In the genomic region with DNA sequence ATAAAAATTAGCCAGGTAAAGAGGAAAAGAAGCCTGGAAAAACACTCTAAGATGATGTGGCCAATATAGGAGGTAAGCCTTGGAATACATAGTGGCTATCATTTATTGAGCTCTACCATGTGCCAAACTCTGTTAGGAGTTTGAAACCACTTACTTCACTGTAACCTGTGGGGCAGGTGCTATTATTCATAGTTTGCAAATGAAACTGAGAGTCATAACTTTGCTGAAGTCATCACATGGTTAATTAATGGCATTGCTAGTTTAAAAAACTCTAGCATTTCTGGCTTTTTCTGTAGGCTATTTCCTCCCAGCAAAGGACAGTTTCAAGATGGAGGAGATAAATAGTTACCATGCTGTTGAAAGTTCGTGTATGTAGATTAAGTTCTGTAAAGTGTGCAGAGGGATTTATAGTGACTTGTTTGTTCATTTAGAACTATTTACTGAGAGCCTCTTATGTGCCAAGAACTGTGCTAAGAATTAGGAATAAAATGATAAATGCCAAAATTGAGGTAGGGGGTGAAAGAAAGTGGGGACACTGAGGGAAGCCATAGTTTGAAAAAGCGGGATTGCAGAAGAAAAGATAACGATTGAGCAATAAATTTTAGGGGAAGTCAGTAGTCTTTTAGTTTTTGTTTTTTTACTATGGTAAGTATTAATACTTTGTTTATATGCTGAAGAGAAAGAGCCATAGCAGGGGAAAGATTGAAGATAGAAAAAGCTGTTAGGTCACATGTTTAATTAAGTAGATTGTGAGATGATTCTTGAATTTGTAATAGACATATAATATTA, we compare ENCODE assay signal across 1 cellular context.
TF ChIP-seq lines count a peak whose summit lies in the region.

No MANE protein-coding gene starts in this region.

TF ChIP-seq in IMR-90, 13 proteins besides CTCF, POLR2A, EP300 and RAD21 (continued from another document):
- TF ChIP-seq MXI1 (IDR thresholded peaks at IDR 0.05; ENCODE audit: borderline replicate concordance, low read depth, low read length) (no peak), NFE2L2 (IDR thresholded peaks at IDR 0.05; ENCODE audit: low read depth, low read length) (no peak), MAZ (IDR thresholded peaks at IDR 0.05; ENCODE audit: borderline replicate concordance, low read depth, low read length) (no peak), FOS (IDR thresholded peaks at IDR 0.05; ENCODE audit: low read depth, low read length) (no peak), RFX5 (IDR thresholded peaks at IDR 0.05; ENCODE audit: low read depth, low read length) (no peak), MAFK (IDR thresholded peaks at IDR 0.05; ENCODE audit: low read depth, low read length) (no peak), SMC3 (IDR thresholded peaks at IDR 0.05; ENCODE audit: low read depth, low read length) (no peak)
- TF ChIP-seq, protein P1, sequence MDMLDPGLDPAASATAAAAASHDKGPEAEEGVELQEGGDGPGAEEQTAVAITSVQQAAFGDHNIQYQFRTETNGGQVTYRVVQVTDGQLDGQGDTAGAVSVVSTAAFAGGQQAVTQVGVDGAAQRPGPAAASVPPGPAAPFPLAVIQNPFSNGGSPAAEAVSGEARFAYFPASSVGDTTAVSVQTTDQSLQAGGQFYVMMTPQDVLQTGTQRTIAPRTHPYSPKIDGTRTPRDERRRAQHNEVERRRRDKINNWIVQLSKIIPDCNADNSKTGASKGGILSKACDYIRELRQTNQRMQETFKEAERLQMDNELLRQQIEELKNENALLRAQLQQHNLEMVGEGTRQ (IDR thresholded peaks at IDR 0.05; ENCODE audit: low read depth, low read length) = no peak
